ENCODE assay signal across 10 cellular contexts in genomic region chr5:150154618-150155134, GRCh38. TPM values are rescaled to one million over a fixed set of nuclear protein-coding genes. Genes with fewer than 3 reads are reported as not detected.
A peak's percentile ranks its signal among the peaks of the same experiment; 100 is the strongest.
DNase-seq lines count a peak whose midpoint lies in the region; ATAC-seq and TF ChIP-seq lines count a peak whose summit lies in the region.
"Had no signal": no experiment of that assay in that cellular context is flagged by ENCODE, and none has a peak within 500 bp of the region (broad histone marks: within the 10 kb centered on the region; RNA-seq: fewer than 3 reads in every experiment).

No MANE protein-coding gene starts in this region.

- no peaks in the 10 kb centered on the region for H3K9me3 ChIP-seq in mucosa of rectum (ENCODE audit: control insufficient read depth in 2 of 2, low read length in 2 of 2)

- peak overlapping the region; percentile 44 to 63 for H3K9ac ChIP-seq in mucosa of rectum (ENCODE audit: low read depth in 1 of 2, low read length in 2 of 2)

- H3K4me3 Mint-ChIP-seq in activated T-cell treated with anti-CD3 and anti-CD28 coated beads, Interleukin-2, amount 50 U/mL, for 4 hours: peak overlapping the region; percentile 57
- peak overlapping the region; percentile 89 for H3K4me3 Mint-ChIP-seq in type B pancreatic cell

- H3K36me3 ChIP-seq in brain microvascular endothelial cell (replicated peaks) (peaks cover 22% of the 10 kb centered on the region), mucosa of rectum (ENCODE audit: control insufficient read depth in 2 of 2, insufficient read depth in 2 of 2, low read length in 2 of 2) (no peaks in the 10 kb centered on the region)

- H3K4me3 ChIP-seq in brain microvascular endothelial cell (ENCODE audit: low read depth, low read length) (peak overlapping the region; percentile 90), mucosa of rectum (ENCODE audit: low read length in 2 of 2) (peak overlapping the region; percentile 51 to 65)

- ATAC-seq in activated T-cell treated with anti-CD3 and anti-CD28 coated beads, Interleukin-2, amount 50 U/mL, for 4 hours: no peak
- ATAC-seq in GM21528 (IDR thresholded peaks at IDR 0.05; ENCODE audit: low FRiP score, unreplicated experiment): no peak
- ATAC-seq in HG02852 (IDR thresholded peaks at IDR 0.05; ENCODE audit: unreplicated experiment): no peak

- no peaks in the 10 kb centered on the region for H3K36me3 Mint-ChIP-seq in activated T-cell treated with anti-CD3 and anti-CD28 coated beads, Interleukin-2, amount 50 U/mL, for 4 hours (ENCODE audit: insufficient read depth)
- H3K36me3 Mint-ChIP-seq in type B pancreatic cell: no peaks in the 10 kb centered on the region
- H3K36me3 Mint-ChIP-seq: CD4-positive, CD25-positive, alpha-beta regulatory T cell had no signal

- peak overlapping the region; percentile 54 for H3K27ac Mint-ChIP-seq in type B pancreatic cell
- H3K27ac Mint-ChIP-seq: CD4-positive, CD25-positive, alpha-beta regulatory T cell had no signal

- in situ Hi-C loops in brain microvascular endothelial cell (cut with HindIII; ENCODE audit: low pct_ligation_motif_present, low sequenced_read_pairs): no loop called here

- TF ChIP-seq CTCF in brain microvascular endothelial cell (IDR thresholded peaks at IDR 0.05; ENCODE audit: low read depth, low read length, missing control alignments): peak; percentile 41
- peak; percentile 21 for TF ChIP-seq CTCF in type B pancreatic cell (conservative IDR thresholded peaks at IDR 0.05)

- H3K27ac ChIP-seq in brain microvascular endothelial cell (peak overlapping the region; percentile 73), mucosa of rectum (ENCODE audit: low read depth in 2 of 2, low read length in 2 of 2) (peak overlapping the region; percentile 73 to 77)

- no peaks in the 10 kb centered on the region for H3K9me3 Mint-ChIP-seq in activated T-cell treated with anti-CD3 and anti-CD28 coated beads, Interleukin-2, amount 50 U/mL, for 4 hours
- H3K9me3 Mint-ChIP-seq in type B pancreatic cell: no peaks in the 10 kb centered on the region

- no peaks in the 10 kb centered on the region for H3K27me3 ChIP-seq in brain microvascular endothelial cell (replicated peaks)
- H3K27me3 ChIP-seq in mucosa of rectum (ENCODE audit: control insufficient read depth in 2 of 2, insufficient read depth in 2 of 2, low read length in 2 of 2): no peaks in the 10 kb centered on the region

- peaks cover 4 to 5% of the 10 kb centered on the region in 2 donors for H3K4me1 ChIP-seq in mucosa of rectum (ENCODE audit: control insufficient read depth in 2 of 2, insufficient read depth in 2 of 2, low read length in 2 of 2)

- DNase-seq in activated T-cell treated with anti-CD3 and anti-CD28 coated beads, Interleukin-2, amount 50 U/mL, for 4 hours: no peak
- no peak for DNase-seq in activated T-cell treated with anti-CD3 and anti-CD28 coated beads, Interleukin-2, amount 50 U/mL, for 1 hour
- DNase-seq in brain microvascular endothelial cell (no peak), type B pancreatic cell (ENCODE audit: extremely low spot score, unreplicated experiment) (no peak), middle frontal gyrus (ENCODE audit: extremely low spot score, low spot score) (no peak)
- DNase-seq: activated CD4-positive, CD25-positive, alpha-beta regulatory T cell had no signal

- H3K4me1 Mint-ChIP-seq in activated T-cell treated with anti-CD3 and anti-CD28 coated beads, Interleukin-2, amount 50 U/mL, for 4 hours (ENCODE audit: low read depth): peaks cover 6% of the 10 kb centered on the region
- peaks cover 47% of the 10 kb centered on the region for H3K4me1 Mint-ChIP-seq in type B pancreatic cell (ENCODE audit: unreplicated experiment)

- peaks cover 27% of the 10 kb centered on the region for H3K27me3 Mint-ChIP-seq in activated T-cell treated with anti-CD3 and anti-CD28 coated beads, Interleukin-2, amount 50 U/mL, for 4 hours (ENCODE audit: low read depth)
- peaks cover 21% of the 10 kb centered on the region for H3K27me3 Mint-ChIP-seq in type B pancreatic cell

RNA-seq across cellular contexts. Expression of gene PDGFRB, which starts 1.0 kb away (rescaled TPM):
- total RNA-seq in activated T-cell treated with anti-CD3 and anti-CD28 coated beads, Interleukin-2, amount 50 U/mL, for 4 hours: under 1 TPM; 0.19 to 0.40 (median 0.37) TPM
- total RNA-seq in type B pancreatic cell (ENCODE audit: low replicate concordance): 3.3 and 74.8 TPM in 2 replicates
- total RNA-seq: CD4-positive, CD25-positive, alpha-beta regulatory T cell had no signal

RNA-seq across cellular contexts. Expression of gene CDX1, which starts 11.9 kb away (rescaled TPM):
- under 1 TPM in 1 of 3 donors, not detected in 2; 0.13 TPM for total RNA-seq in activated T-cell treated with anti-CD3 and anti-CD28 coated beads, Interleukin-2, amount 50 U/mL, for 4 hours
- 5.0 and 13.4 TPM in 2 replicates for total RNA-seq in type B pancreatic cell (ENCODE audit: low replicate concordance)
- total RNA-seq: CD4-positive, CD25-positive, alpha-beta regulatory T cell had no signal

RNA-seq across cellular contexts. Expression of gene SLC6A7, which starts 35.2 kb away (rescaled TPM):
- not detected for total RNA-seq in activated T-cell treated with anti-CD3 and anti-CD28 coated beads, Interleukin-2, amount 50 U/mL, for 4 hours
- total RNA-seq in type B pancreatic cell (ENCODE audit: low replicate concordance): 0.10 and 0.38 TPM in 2 replicates
- total RNA-seq: CD4-positive, CD25-positive, alpha-beta regulatory T cell had no signal
